ENCODE assay signal across 9 cellular contexts in genomic region chr11:110805764-110806163, GRCh38.
"Had no signal": no experiment of that assay in that cellular context is flagged by ENCODE, and none has a peak within 500 bp of the region (broad histone marks: within the 10 kb centered on the region; RNA-seq: fewer than 3 reads in every experiment).

No MANE protein-coding gene starts in this region.

- H3K9me3 Mint-ChIP-seq: HFFc6 had no signal

- DNase-seq: GM23248, GOT3, H7, HFFc6 had no signal

- H3K27me3 Mint-ChIP-seq: IgD-negative memory B cell had no signal

- H3K27ac Mint-ChIP-seq: HFFc6, IgD-negative memory B cell had no signal

- H3K4me3 Mint-ChIP-seq: HFFc6, IgD-negative memory B cell had no signal

- H3K27ac ChIP-seq: GM23248, HL-60 had no signal

- H3K4me1 ChIP-seq: HAP-1 had no signal

- H3K4me3 ChIP-seq: GM23248, HAP-1 had no signal

- H3K9me3 ChIP-seq: HAP-1 had no signal

- H3K36me3 ChIP-seq: HAP-1 had no signal

- ATAC-seq: HCT116, HepG2 had no signal
